ENCODE assay signal across 22 cellular contexts in the genomic region with DNA sequence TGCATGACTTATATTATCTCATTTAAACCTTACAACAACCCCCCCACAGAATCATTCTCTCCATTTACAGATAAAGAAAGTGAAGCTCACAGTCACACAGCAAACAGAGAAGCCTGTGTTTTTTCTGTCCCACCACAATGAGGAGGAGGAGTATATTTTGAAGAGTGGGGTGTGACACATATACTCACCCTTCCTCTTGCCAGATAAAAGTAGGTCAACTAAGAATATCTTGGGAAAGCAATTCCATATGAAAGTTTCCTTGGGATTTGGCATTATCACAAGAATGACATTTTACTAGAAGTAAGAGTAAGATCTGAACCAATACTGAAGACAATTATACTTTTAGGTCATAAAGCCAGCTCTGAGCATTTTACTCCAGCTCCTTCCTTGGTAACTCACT.
"Had no signal": no experiment of that assay in that cellular context is flagged by ENCODE, and none has a peak within 500 bp of the region (broad histone marks: within the 10 kb centered on the region; RNA-seq: fewer than 3 reads in every experiment).

No MANE protein-coding gene starts in this region.

- H3K4me1 Mint-ChIP-seq: activated B cell treated with CpG ODN at 0.5 μM for 24 hours; activated CD4-positive, alpha-beta memory T cell treated with anti-CD3 and anti-CD28 coated beads, Interleukin-2, amount 10 ng/mL, durations not matched to agents 7 days and 5 days; activated CD8-positive, alpha-beta memory T cell treated with anti-CD3 and anti-CD28 coated beads, Interleukin-2, amount 10 ng/mL, durations not matched to agents 7 days and 5 days; activated T-helper 17 cell treated with anti-CD3 and anti-CD28 coated beads, Interleukin-2, amount 50 U/mL, for 72 hours; stimulated activated effector memory CD8-positive, alpha-beta T cell treated with anti-CD3 and anti-CD28 coated beads, Interleukin-12 subunit alpha, Interleukin-12 subunit beta, amount 100 ng/mL, for 72 hours; T-cell had no signal

- ATAC-seq: activated CD8-positive, alpha-beta memory T cell treated with anti-CD3 and anti-CD28 coated beads, Interleukin-2, amount 10 ng/mL, durations not matched to agents 7 days and 5 days; activated T-helper 17 cell treated with anti-CD3 and anti-CD28 coated beads, Interleukin-2, amount 50 U/mL, for 72 hours; foreskin keratinocyte; lower lobe of right lung; natural killer cell treated with Interleukin-12 subunit alpha and Interleukin-12 subunit beta and Interleukin-15 and Interleukin-18, amount 100 ng/mL, for 72 hours; pancreas; right lobe of liver; stimulated activated effector memory CD8-positive, alpha-beta T cell treated with anti-CD3 and anti-CD28 coated beads, Interleukin-12 subunit alpha, Interleukin-12 subunit beta, amount 100 ng/mL, for 72 hours; T-cell; upper lobe of right lung had no signal

- H3K36me3 ChIP-seq: lower lobe of right lung, neutrophil, pancreas, right lobe of liver, stomach, thoracic aorta, upper lobe of right lung had no signal

- H3K79me2 ChIP-seq: hepatocyte had no signal

- H3K4me1 ChIP-seq: foreskin keratinocyte, lower lobe of right lung, pancreas, right lobe of liver, upper lobe of right lung had no signal

- H3K36me3 Mint-ChIP-seq: activated CD8-positive, alpha-beta memory T cell treated with anti-CD3 and anti-CD28 coated beads, Interleukin-2, amount 10 ng/mL, durations not matched to agents 7 days and 5 days; natural killer cell treated with Interleukin-12 subunit alpha and Interleukin-12 subunit beta and Interleukin-15 and Interleukin-18, amount 100 ng/mL, for 72 hours; stimulated activated effector memory CD8-positive, alpha-beta T cell treated with anti-CD3 and anti-CD28 coated beads, Interleukin-12 subunit alpha, Interleukin-12 subunit beta, amount 100 ng/mL, for 72 hours; T-cell had no signal

- DNase-seq: activated B cell treated with CpG ODN at 0.5 μM for 24 hours; activated CD4-positive, alpha-beta memory T cell treated with anti-CD3 and anti-CD28 coated beads, Interleukin-2, amount 10 ng/mL, durations not matched to agents 7 days and 5 days; activated CD4-positive, alpha-beta T cell treated with anti-CD3 and anti-CD28 coated beads for 48 hours; activated CD8-positive, alpha-beta memory T cell treated with anti-CD3 and anti-CD28 coated beads, Interleukin-2, amount 10 ng/mL, durations not matched to agents 7 days and 5 days; activated naive CD4-positive, alpha-beta T cell treated with Interleukin-2 at 50 U/mL for 16 hours; activated T-cell treated with anti-CD3 and anti-CD28 coated beads, Interleukin-2, amount 50 U/mL, for 1 hour; aorta; foreskin keratinocyte; lower lobe of right lung; pancreas; right lobe of liver; stimulated activated CD4-positive, alpha-beta T cell treated with anti-CD3 and anti-CD28 coated beads, Interleukin-4, amount 100 ng/mL, for 24 hours; stomach; T-cell; upper lobe of right lung had no signal

- H3K4me2 ChIP-seq: hepatocyte had no signal

- H3K4me3 Mint-ChIP-seq: activated B cell treated with CpG ODN at 0.5 μM for 24 hours; activated CD4-positive, alpha-beta memory T cell treated with anti-CD3 and anti-CD28 coated beads, Interleukin-2, amount 10 ng/mL, durations not matched to agents 7 days and 5 days; activated CD8-positive, alpha-beta memory T cell treated with anti-CD3 and anti-CD28 coated beads, Interleukin-2, amount 10 ng/mL, durations not matched to agents 7 days and 5 days; activated T-helper 17 cell treated with anti-CD3 and anti-CD28 coated beads, Interleukin-2, amount 50 U/mL, for 72 hours; natural killer cell treated with Interleukin-12 subunit alpha and Interleukin-12 subunit beta and Interleukin-15 and Interleukin-18, amount 100 ng/mL, for 72 hours; stimulated activated effector memory CD8-positive, alpha-beta T cell treated with anti-CD3 and anti-CD28 coated beads, Interleukin-12 subunit alpha, Interleukin-12 subunit beta, amount 100 ng/mL, for 72 hours; T-cell had no signal

- H3K9me3 Mint-ChIP-seq: activated B cell treated with CpG ODN at 0.5 μM for 24 hours; activated CD4-positive, alpha-beta memory T cell treated with anti-CD3 and anti-CD28 coated beads, Interleukin-2, amount 10 ng/mL, durations not matched to agents 7 days and 5 days; activated T-helper 17 cell treated with anti-CD3 and anti-CD28 coated beads, Interleukin-2, amount 50 U/mL, for 72 hours; stimulated activated effector memory CD8-positive, alpha-beta T cell treated with anti-CD3 and anti-CD28 coated beads, Interleukin-12 subunit alpha, Interleukin-12 subunit beta, amount 100 ng/mL, for 72 hours had no signal

- H2AFZ ChIP-seq: hepatocyte had no signal

- H3K27me3 ChIP-seq: foreskin keratinocyte, hepatocyte, neutrophil, pancreas, right lobe of liver, stomach, upper lobe of right lung had no signal

- H3K27ac Mint-ChIP-seq: activated B cell treated with CpG ODN at 0.5 μM for 24 hours; activated CD4-positive, alpha-beta memory T cell treated with anti-CD3 and anti-CD28 coated beads, Interleukin-2, amount 10 ng/mL, durations not matched to agents 7 days and 5 days; activated CD8-positive, alpha-beta memory T cell treated with anti-CD3 and anti-CD28 coated beads, Interleukin-2, amount 10 ng/mL, durations not matched to agents 7 days and 5 days; activated T-helper 17 cell treated with anti-CD3 and anti-CD28 coated beads, Interleukin-2, amount 50 U/mL, for 72 hours; natural killer cell treated with Interleukin-12 subunit alpha and Interleukin-12 subunit beta and Interleukin-15 and Interleukin-18, amount 100 ng/mL, for 72 hours; stimulated activated effector memory CD8-positive, alpha-beta T cell treated with anti-CD3 and anti-CD28 coated beads, Interleukin-12 subunit alpha, Interleukin-12 subunit beta, amount 100 ng/mL, for 72 hours; T-cell had no signal

- H3K27me3 Mint-ChIP-seq: activated CD4-positive, alpha-beta memory T cell treated with anti-CD3 and anti-CD28 coated beads, Interleukin-2, amount 10 ng/mL, durations not matched to agents 7 days and 5 days; activated CD8-positive, alpha-beta memory T cell treated with anti-CD3 and anti-CD28 coated beads, Interleukin-2, amount 10 ng/mL, durations not matched to agents 7 days and 5 days had no signal

- H3K9me3 ChIP-seq: lower lobe of right lung, neutrophil, pancreas, right lobe of liver, stomach, thoracic aorta, upper lobe of right lung had no signal

- H3K27ac ChIP-seq: coronary artery, foreskin keratinocyte, hepatocyte, lower lobe of right lung, neutrophil, pancreas, right lobe of liver, stomach, thoracic aorta, upper lobe of right lung had no signal

- H3K4me3 ChIP-seq: coronary artery, hepatocyte, lower lobe of right lung, pancreas, right lobe of liver, stomach, thoracic aorta, upper lobe of right lung had no signal
